In the genomic region with DNA sequence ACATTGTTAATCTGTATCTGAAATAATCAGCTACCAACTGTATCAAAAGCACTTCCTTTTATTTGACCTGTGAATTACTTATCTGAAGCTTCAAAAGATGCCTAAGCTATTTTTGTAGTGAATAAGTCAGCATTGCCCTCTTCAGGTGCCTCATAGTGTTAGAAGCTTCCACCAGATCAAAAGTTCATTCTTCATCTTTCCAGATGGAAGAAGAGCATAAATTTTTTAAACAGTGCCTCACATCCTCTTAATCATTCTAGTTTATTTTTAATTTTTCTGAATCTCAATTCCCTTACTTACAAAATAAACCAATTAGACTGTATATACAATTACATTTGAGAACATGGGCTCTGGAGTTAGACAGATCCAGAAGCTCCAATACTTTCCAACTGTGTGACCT, we compare ENCODE assay signal across 10 cellular contexts.
A peak's percentile ranks its signal among the peaks of the same experiment; 100 is the strongest.
DNase-seq lines count a peak whose midpoint lies in the region; ATAC-seq and TF ChIP-seq lines count a peak whose summit lies in the region.
"Had no signal": no experiment of that assay in that cellular context is flagged by ENCODE, and none has a peak within 500 bp of the region (broad histone marks: within the 10 kb centered on the region; RNA-seq: fewer than 3 reads in every experiment).

No MANE protein-coding gene starts in this region.

- no peak for TF ChIP-seq CTCF in MCF 10A (IDR thresholded peaks at IDR 0.05; ENCODE audit: unreplicated experiment)
- no peak for TF ChIP-seq CTCF in breast epithelium (IDR thresholded peaks at IDR 0.05)
- TF ChIP-seq CTCF in Peyer's patch (IDR thresholded peaks at IDR 0.05), result peak in 1 of 6 experiments; percentile 12
- TF ChIP-seq CTCF in spleen (IDR thresholded peaks at IDR 0.05 in 8 of 11, conservative IDR thresholded peaks at IDR 0.05 in 3 of 11), result no peak

- peaks cover 6% of the 10 kb centered on the region for H3K36me3 Mint-ChIP-seq in MCF 10A (ENCODE audit: insufficient read depth, unreplicated experiment)

- no peak overlapping the region for H3K4me3 Mint-ChIP-seq in MCF 10A (ENCODE audit: unreplicated experiment)

- intact Hi-C loops in MCF 10A (cut with micrococcal nuclease), result loop anchor here (1.0 to 5.0 kb wide), 2 partner anchors 132 to 206 kb away; no protein-coding TSS in a partner anchor
- intact Hi-C loops in breast epithelium (cut with DNase I; ENCODE audit: low total_unique reads), result loop anchor here (2.0 kb wide), 1 partner anchor 69 kb away; no protein-coding TSS in a partner anchor
- intact Hi-C loops in spleen (cut with DNase I; ENCODE audit: low total_unique reads), result no loop called here

- H3K4me1 Mint-ChIP-seq in MCF 10A (ENCODE audit: insufficient read depth, unreplicated experiment), result peaks cover 6% of the 10 kb centered on the region

- BruUV-seq in MCF 10A (replicated peaks; lab: Mats Ljungman, UMichigan), result no TSS peak

- DNase-seq in MCF 10A (ENCODE audit: unreplicated experiment), result peak; percentile 9
- no peak for DNase-seq in breast epithelium (ENCODE audit: low spot score in 2 of 2)
- DNase-seq in Peyer's patch, result no peak
- DNase-seq in epithelial cell of prostate (ENCODE audit: low read depth, low spot score), result no peak
- DNase-seq in spleen, result no peak
- DNase-seq in erythroblast (lab: John Stamatoyannopoulos, UW), result no peak
- DNase-seq in NCI-H2107 treated with DMSO at 0.1 percent for 48 hours (lab: John Stamatoyannopoulos, UW; ENCODE audit: unreplicated experiment), result no peak
- DNase-seq: activated CD8-positive, alpha-beta memory T cell treated with anti-CD3 and anti-CD28 coated beads, Interleukin-2, amount 50 U/mL, for 4 hours; COR-L47 had no signal

- TF ChIP-seq POLR2A in breast epithelium (IDR thresholded peaks at IDR 0.05), result no peak
- no peak for TF ChIP-seq POLR2A in Peyer's patch (IDR thresholded peaks at IDR 0.05)
- TF ChIP-seq POLR2A in spleen (IDR thresholded peaks at IDR 0.05), result no peak
- no peak for TF ChIP-seq POLR2A in erythroblast (IDR thresholded peaks at IDR 0.05; ENCODE audit: low read length)

- H3K9me3 Mint-ChIP-seq in MCF 10A (ENCODE audit: unreplicated experiment), result no peaks in the 10 kb centered on the region

- H3K9me3 ChIP-seq in breast epithelium (peaks cover 7 to 14% of the 10 kb centered on the region in 2 donors), Peyer's patch (no peaks in the 10 kb centered on the region), spleen (peaks cover 6 to 17% (median 14%) of the 10 kb centered on the region in 8 donors)

- H3K4me1 ChIP-seq in breast epithelium (no peaks in the 10 kb centered on the region), Peyer's patch (peaks cover 0 to 17% (median 8%) of the 10 kb centered on the region in 4 donors), spleen (peaks cover 17 to 58% (median 44%) of the 10 kb centered on the region in 6 donors)

- H3K4me3 ChIP-seq in breast epithelium (no peak overlapping the region), Peyer's patch (no peak overlapping the region), spleen (no peak overlapping the region)

- H3K27ac Mint-ChIP-seq in MCF 10A (ENCODE audit: low read depth, unreplicated experiment), result no peak overlapping the region

- H3K36me3 ChIP-seq in breast epithelium (no peaks in the 10 kb centered on the region), Peyer's patch (no peaks in the 10 kb centered on the region), spleen (peaks cover 0 to 13% (median 0%) of the 10 kb centered on the region in 6 donors)

- ATAC-seq in esophagus mucosa, result no peak

- CTCF ChIA-PET in MCF 10A (lab: Yijun Ruan, JAX), result interaction anchor here (0.6 to 1.3 kb wide), 6 partner anchors 15 to 271 kb away, joined by 3 to 4 read pairs (median 3); no protein-coding TSS in a partner anchor

- H3K27ac ChIP-seq in breast epithelium, result no peak overlapping the region
- peak overlapping the region; percentile 31 to 66 (median 60) for H3K27ac ChIP-seq in Peyer's patch
- peak overlapping the region; percentile 35 for H3K27ac ChIP-seq in epithelial cell of prostate
- peak overlapping the region in 7 of 8 donors; percentile 29 to 83 (median 67) for H3K27ac ChIP-seq in spleen

- H3K27me3 ChIP-seq in breast epithelium, result no peaks in the 10 kb centered on the region
- H3K27me3 ChIP-seq in Peyer's patch, result no peaks in the 10 kb centered on the region
- no peaks in the 10 kb centered on the region for H3K27me3 ChIP-seq in spleen (replicated peaks in 1 of 7)

- H3K27me3 Mint-ChIP-seq in MCF 10A (ENCODE audit: insufficient read depth, unreplicated experiment), result no peaks in the 10 kb centered on the region

- POLR2A ChIA-PET in MCF 10A (lab: Yijun Ruan, JAX), result interaction anchor here (0.6 to 1.9 kb wide), 5 partner anchors 19 to 207 kb away, joined by 3 to 6 read pairs (median 3); no protein-coding TSS in a partner anchor

Comparison
In these comparisons a context has a peak if more than half of its experiments do, and no peak if none do; other contexts are left out.
1. H3K27ac ChIP-seq: peak in Peyer's patch (4 of 4), epithelial cell of prostate (single experiment) and spleen (7 of 8); none in breast epithelium (0 of 2).